In genomic region chr2:128732976-128733431, GRCh38 we compare ENCODE assay signal across 10 cellular contexts.
DNase-seq lines count a peak whose midpoint lies in the region; ATAC-seq and TF ChIP-seq lines count a peak whose summit lies in the region.
"Had no signal": no experiment of that assay in that cellular context is flagged by ENCODE, and none has a peak within 500 bp of the region (broad histone marks: within the 10 kb centered on the region; RNA-seq: fewer than 3 reads in every experiment).

No MANE protein-coding gene starts in this region.

- peaks cover 25% of the 10 kb centered on the region for H3K9me3 Mint-ChIP-seq in mesothelial cell of epicardium

- peaks cover 7% of the 10 kb centered on the region; the same call in 1 of the 2 replicates for H3K9me3 ChIP-seq in SK-N-MC (ENCODE audit: low read depth, low read length)

- no peak for TF ChIP-seq CTCF in GM12865 (IDR thresholded peaks at IDR 0.05; ENCODE audit: insufficient read depth, low read depth, low read length, missing control alignments)
- no peak for TF ChIP-seq CTCF in mesothelial cell of epicardium (IDR thresholded peaks at IDR 0.05; ENCODE audit: unreplicated experiment)

- no peaks in the 10 kb centered on the region for H3K36me3 ChIP-seq in SK-N-MC (ENCODE audit: insufficient read depth, low read length)

- peaks cover 14% of the 10 kb centered on the region for H3K36me3 Mint-ChIP-seq in mesothelial cell of epicardium

- H3K27ac Mint-ChIP-seq in mesothelial cell of epicardium: no peak overlapping the region

- H3K4me1 Mint-ChIP-seq in mesothelial cell of epicardium: peaks cover 34% of the 10 kb centered on the region

- DNase-seq in GM12865 (ENCODE audit: low read depth): peak; percentile 67
- peak; percentile 90 for DNase-seq in SK-N-MC (ENCODE audit: low read depth, low spot score)
- peak; percentile 3 for DNase-seq in kidney tubule cell (ENCODE audit: low spot score)
- no peak for DNase-seq in mesothelial cell of epicardium (ENCODE audit: low spot score in 2 of 2, unreplicated experiment in 2 of 2)
- DNase-seq in T-helper 9 cell: no peak
- DNase-seq: activated CD4-positive, alpha-beta T cell treated with anti-CD3 and anti-CD28 coated beads, Interleukin-2, amount 50 U/mL, for 48 hours; NCI-H526 had no signal

- H3K4me3 ChIP-seq in GM12865 (ENCODE audit: low read depth, low read length) (no peak overlapping the region), SK-N-MC (peak overlapping the region; percentile 58)

- ATAC-seq in HG02885 (IDR thresholded peaks at IDR 0.05; ENCODE audit: poor library complexity, unreplicated experiment) (peak; percentile 46), HG02763 (IDR thresholded peaks at IDR 0.05; ENCODE audit: unreplicated experiment) (no peak), GM21737 (IDR thresholded peaks at IDR 0.05; ENCODE audit: unreplicated experiment) (no peak)

- peak overlapping the region; percentile 73 for H3K27ac ChIP-seq in SK-N-MC

- H3K4me3 Mint-ChIP-seq in mesothelial cell of epicardium: no peak overlapping the region

- H3K9ac ChIP-seq in SK-N-MC (ENCODE audit: insufficient read length): no peak overlapping the region

- H3K27me3 Mint-ChIP-seq in mesothelial cell of epicardium (ENCODE audit: low read depth): no peaks in the 10 kb centered on the region

Comparison
In these comparisons a context has a peak if more than half of its experiments do, and no peak if none do; other contexts are left out.
1. DNase-seq: peak in GM12865 (single experiment), SK-N-MC (single experiment) and kidney tubule cell (single experiment); none in mesothelial cell of epicardium (0 of 2) and T-helper 9 cell (single experiment).